ENCODE assay signal across 12 cellular contexts in genomic region chr9:35516481-35516880, GRCh38. TPM values are rescaled to one million over a fixed set of nuclear protein-coding genes. Genes with fewer than 3 reads are reported as not detected.
DNase-seq lines count a peak whose midpoint lies in the region.
"Had no signal": no experiment of that assay in that cellular context is flagged by ENCODE, and none has a peak within 500 bp of the region (broad histone marks: within the 10 kb centered on the region; RNA-seq: fewer than 3 reads in every experiment).

No MANE protein-coding gene starts in this region.

- H3K27ac Mint-ChIP-seq in CD4-positive, alpha-beta memory T cell: peak overlapping the region in 1 of 7 donors; percentile 62
- H3K27ac Mint-ChIP-seq: activated CD4-positive, alpha-beta T cell treated with anti-CD3 and anti-CD28 coated beads, Interleukin-2, amount 10 ng/mL, durations not matched to agents 24 days and 14 days had no signal

- CTCF ChIA-PET in CD4-positive, alpha-beta memory T cell (lab: Charles Lee; ENCODE audit: partially characterized antibody): no interaction called here

- WGBS in GM23248 (ENCODE audit: low coverage in 1 of 2, low lambda C conversion rate in 2 of 2, missing lambda C conversion rate in 2 of 2), 2 experiments: 0 to 8% methylated on average over 1 of the region's 1 CpG

- H3K9me3 Mint-ChIP-seq in CD4-positive, alpha-beta memory T cell: no peaks in the 10 kb centered on the region
- H3K9me3 Mint-ChIP-seq: activated CD4-positive, alpha-beta T cell treated with anti-CD3 and anti-CD28 coated beads, Interleukin-2, amount 10 ng/mL, durations not matched to agents 24 days and 14 days had no signal

- in situ Hi-C loops in GM23248 (cut with MboI): no loop called here

- no peaks in the 10 kb centered on the region for H3K9me2 ChIP-seq in GM23248 (ENCODE audit: insufficient read depth)

- H3K4me1 Mint-ChIP-seq in CD4-positive, alpha-beta memory T cell: no peaks in the 10 kb centered on the region
- H3K4me1 Mint-ChIP-seq: activated CD4-positive, alpha-beta T cell treated with anti-CD3 and anti-CD28 coated beads, Interleukin-2, amount 10 ng/mL, durations not matched to agents 24 days and 14 days had no signal

- intact Hi-C loops in CD4-positive, alpha-beta memory T cell (cut with micrococcal nuclease): no loop called here

- H3K27me3 ChIP-seq in GM23248 (replicated peaks; ENCODE audit: insufficient read depth) (no peaks in the 10 kb centered on the region), skeletal muscle satellite cell (ENCODE audit: control insufficient read depth, insufficient read depth, low read length) (no peaks in the 10 kb centered on the region)
- peaks cover 4% of the 10 kb centered on the region for H3K27me3 ChIP-seq in CD4-positive, alpha-beta memory T cell (ENCODE audit: insufficient read depth, low read length)

- peaks cover 96% of the 10 kb centered on the region for H3F3A ChIP-seq in GM23248 (ENCODE audit: insufficient read depth)

- H4K20me1 ChIP-seq in GM23248 (ENCODE audit: insufficient read depth): no peaks in the 10 kb centered on the region

- H3K4me3 ChIP-seq in GM23248 (peak overlapping the region; percentile 50), skeletal muscle satellite cell (ENCODE audit: low read length) (peak overlapping the region; percentile 2)
- no peak overlapping the region for H3K4me3 ChIP-seq in CD4-positive, alpha-beta memory T cell (ENCODE audit: low read length in 2 of 2)
- H3K4me3 ChIP-seq: mucosa of descending colon had no signal

- H2AFZ ChIP-seq in GM23248: no peak overlapping the region

- POLR2A ChIA-PET in CD4-positive, alpha-beta memory T cell (lab: Charles Lee; ENCODE audit: partially characterized antibody): no interaction called here

- H3K36me3 Mint-ChIP-seq in CD4-positive, alpha-beta memory T cell: no peaks in the 10 kb centered on the region

- H3K36me3 ChIP-seq in GM23248 (ENCODE audit: low read depth): no peaks in the 10 kb centered on the region
- H3K36me3 ChIP-seq in skeletal muscle satellite cell (ENCODE audit: insufficient read depth, low read length): peaks cover 6% of the 10 kb centered on the region
- H3K36me3 ChIP-seq in CD4-positive, alpha-beta memory T cell (ENCODE audit: insufficient read depth, low read length): no peaks in the 10 kb centered on the region

- H3K27ac ChIP-seq in GM23248 (peak overlapping the region; percentile 98), angular gyrus (ENCODE audit: low read depth, low read length) (peak overlapping the region; percentile 93)
- H3K27ac ChIP-seq in CD4-positive, alpha-beta memory T cell (ENCODE audit: low read depth, low read length): no peak overlapping the region

- no peaks in the 10 kb centered on the region for H3K9me3 ChIP-seq in GM23248 (ENCODE audit: low read depth)
- no peaks in the 10 kb centered on the region for H3K9me3 ChIP-seq in skeletal muscle satellite cell (replicated peaks; ENCODE audit: low read length)
- H3K9me3 ChIP-seq in CD4-positive, alpha-beta memory T cell (ENCODE audit: control insufficient read depth in 1 of 2, low read length in 2 of 2): no peaks in the 10 kb centered on the region
- H3K9me3 ChIP-seq: mucosa of descending colon had no signal

- H3K9ac ChIP-seq in GM23248 (peak overlapping the region; percentile 73), skeletal muscle satellite cell (ENCODE audit: low read depth, low read length) (peak overlapping the region; percentile 83)

- H3K4me1 ChIP-seq in GM23248 (ENCODE audit: insufficient read depth) (peaks cover 98% of the 10 kb centered on the region), skeletal muscle satellite cell (ENCODE audit: control insufficient read depth, insufficient read depth, low read length) (peaks cover 86% of the 10 kb centered on the region)
- no peaks in the 10 kb centered on the region for H3K4me1 ChIP-seq in CD4-positive, alpha-beta memory T cell (ENCODE audit: insufficient read depth, low read length)

- H3K4me2 ChIP-seq in GM23248 (ENCODE audit: unreplicated experiment) (peak overlapping the region; percentile 82), skeletal muscle satellite cell (ENCODE audit: low read length) (peak overlapping the region; percentile 74)

- peaks cover 0 to 7% of the 10 kb centered on the region in 2 donors for H3K27me3 Mint-ChIP-seq in CD4-positive, alpha-beta memory T cell
- H3K27me3 Mint-ChIP-seq: activated CD4-positive, alpha-beta T cell treated with anti-CD3 and anti-CD28 coated beads, Interleukin-2, amount 10 ng/mL, durations not matched to agents 24 days and 14 days had no signal

- H3K79me2 ChIP-seq in GM23248 (ENCODE audit: insufficient read depth): peaks cover 77% of the 10 kb centered on the region

- peak; percentile 87 for DNase-seq in GM23248
- DNase-seq in hepatic stellate cell (ENCODE audit: low spot score): peak; percentile 50
- no peak for DNase-seq in DMS153 treated with DMSO at 0.1 percent for 48 hours (lab: John Stamatoyannopoulos, UW; ENCODE audit: unreplicated experiment)
- no peak for DNase-seq in HPDE6-E6E7 (ENCODE audit: extremely low spot score)
- no peak for DNase-seq in HuH-7.5 (ENCODE audit: low spot score)
- no peak for DNase-seq in CD4-positive, alpha-beta memory T cell
- DNase-seq: activated CD4-positive, alpha-beta T cell treated with anti-CD3 and anti-CD28 coated beads, Interleukin-2, amount 10 ng/mL, durations not matched to agents 24 days and 14 days; DMS79; mucosa of descending colon; NCI-H524 treated with DMSO at 0.1 percent for 48 hours had no signal

- H3K4me3 Mint-ChIP-seq in CD4-positive, alpha-beta memory T cell: no peak overlapping the region
- H3K4me3 Mint-ChIP-seq: activated CD4-positive, alpha-beta T cell treated with anti-CD3 and anti-CD28 coated beads, Interleukin-2, amount 10 ng/mL, durations not matched to agents 24 days and 14 days had no signal

RNA-seq across cellular contexts. Expression of gene RUSC2, which starts 26.6 kb away (rescaled TPM):
- 74.0 and 78.4 TPM in 2 replicates for total RNA-seq in GM23248 (2014; rRNA removed; shearing (Covaris generic))
- polyA plus RNA-seq in GM23248 (2016; fragmentation: Nextera tagmentation; extraction: Ambion mirVana): 31.7 and 34.0 TPM in 2 replicates
- 19.5 and 22.5 TPM in 2 replicates for total RNA-seq in skeletal muscle satellite cell (2012; rRNA removed)
- under 1 TPM; 0.50 to 0.55 TPM for total RNA-seq in CD4-positive, alpha-beta memory T cell
- under 1 TPM in 1 of 2 donors, not detected in 1; 0.05 TPM for polyA plus RNA-seq in CD4-positive, alpha-beta memory T cell

Comparison
In these comparisons a context has a peak if more than half of its experiments do, and no peak if none do; other contexts are left out.
1. DNase-seq: peak in GM23248 (single experiment) and hepatic stellate cell (single experiment); none in DMS153 treated with DMSO at 0.1 percent for 48 hours (single experiment), HPDE6-E6E7 (single experiment), HuH-7.5 (single experiment) and CD4-positive, alpha-beta memory T cell (0 of 5).
2. H3K4me3 ChIP-seq: peak in GM23248 (single experiment) and skeletal muscle satellite cell (single experiment); none in CD4-positive, alpha-beta memory T cell (0 of 2).
3. RNA of gene RUSC2, which starts 26.6 kb away (total RNA-seq): 74.0 to 78.4 TPM in GM23248; 0.50 to 0.55 TPM in CD4-positive, alpha-beta memory T cell; every median in the first group is over 10 times any median in the second.